ENCODE assay signal across 8 cellular contexts in genomic region chr19:54448774-54449700, GRCh38. TPM values are rescaled to one million over a fixed set of nuclear protein-coding genes. Genes with fewer than 3 reads are reported as not detected.
DNase-seq lines count a peak whose midpoint lies in the region; ATAC-seq, FAIRE-seq and TF ChIP-seq lines count a peak whose summit lies in the region.

Gene LENG8, plus strand, starts transcription at chr19:54449199. Its CDS starts 2,146 bp downstream, at chr19:54451345.

- H2AFZ ChIP-seq in OCI-LY7 (ENCODE audit: low read length), result peak within 1 kb of the TSS; percentile 68; the same call in 1 of the 2 replicates

- DNase-seq in D721Med (ENCODE audit: insufficient read length, low spot score) (peak; percentile 75), HuH-7.5 (ENCODE audit: low spot score) (peak; percentile 96), OCI-LY7 (ENCODE audit: low spot score) (peak; percentile 98), activated T-cell treated with anti-CD3 and anti-CD28 coated beads for 1 hour (ENCODE audit: low read depth) (peak; percentile 92), epidermal melanocyte (ENCODE audit: insufficient read length, low spot score) (peak; percentile 95), mucosa of descending colon (peak; percentile 98 to 99 (median 98))
- peak; percentile 92 for DNase-seq in stimulated activated CD8-positive, alpha-beta memory T cell treated with anti-CD3 and anti-CD28 coated beads, Interleukin-4, amount 100 ng/mL, for 24 hours (ENCODE audit: low read depth)

- POLR2A ChIA-PET in OCI-LY7 (lab: Charles Lee), result interaction anchor here (0.6 to 0.7 kb wide), 2 partner anchors 17 to 250 kb away, joined by 3 to 4 read pairs; no protein-coding TSS in a partner anchor

- H3K36me3 ChIP-seq in OCI-LY7 (ENCODE audit: insufficient read depth, low read length) (peaks cover 67% of the 10 kb centered on the region), mucosa of descending colon (ENCODE audit: low read depth) (peaks cover 1% of the 10 kb centered on the region)

- BruUV-seq in OCI-LY7 (replicated peaks; lab: Mats Ljungman, UMichigan), result no TSS peak

- no peak for FAIRE-seq in D721Med (lab: Jason Lieb, UNC)

- CTCF ChIA-PET in OCI-LY7 (lab: Charles Lee; ENCODE audit: unreplicated experiment), result no interaction called here

- H3K9me3 ChIP-seq in OCI-LY7 (ENCODE audit: low read length) (no peaks in the 10 kb centered on the region), mucosa of descending colon (no peaks in the 10 kb centered on the region)

- H3K4me3 ChIP-seq in OCI-LY7 (ENCODE audit: low read depth, low read length, poor library complexity, severe bottlenecking), result peak within 1 kb of the TSS; percentile 98
- peak within 1 kb of the TSS; percentile 79 for H3K4me3 ChIP-seq in mucosa of descending colon

- peaks cover 51% of the 10 kb centered on the region for H3K79me2 ChIP-seq in OCI-LY7 (ENCODE audit: insufficient read depth, low read depth, low read length)

- TF ChIP-seq CTCF in D721Med (IDR thresholded peaks at IDR 0.05; ENCODE audit: insufficient read depth, missing control alignments) (no peak), OCI-LY7 (conservative IDR thresholded peaks at IDR 0.05; ENCODE audit: low read length) (no peak), mucosa of descending colon (IDR thresholded peaks at IDR 0.05) (no peak)

- H3K27ac ChIP-seq in OCI-LY7 (ENCODE audit: low read depth, low read length, poor library complexity, severe bottlenecking), result peak within 1 kb of the TSS; percentile 72

- ATAC-seq in GM21526 (IDR thresholded peaks at IDR 0.05; ENCODE audit: low FRiP score, unreplicated experiment) (peak; percentile 85), mucosa of descending colon (peak; percentile 92)

- H3K9me2 ChIP-seq in OCI-LY7 (ENCODE audit: insufficient read depth, low read length), result no peaks in the 10 kb centered on the region

- H3K4me2 ChIP-seq in OCI-LY7 (ENCODE audit: low read length), result peak within 1 kb of the TSS; percentile 87

- peaks cover 26% of the 10 kb centered on the region for H3K4me1 ChIP-seq in OCI-LY7 (ENCODE audit: insufficient read depth, low read length, poor library complexity, severe bottlenecking)
- peaks cover 30% of the 10 kb centered on the region for H3K4me1 ChIP-seq in mucosa of descending colon (ENCODE audit: low read depth)

- H4K20me1 ChIP-seq in OCI-LY7 (ENCODE audit: insufficient read depth, low read length), result peaks cover 28% of the 10 kb centered on the region

- intact Hi-C loops in OCI-LY7 (cut with micrococcal nuclease; ENCODE audit: unreplicated experiment), result loop anchor here (1.0 kb wide), 1 partner anchor 15 kb away; no protein-coding TSS in a partner anchor
- intact Hi-C loops in mucosa of descending colon (cut with DNase I, micrococcal nuclease), result no loop called here

RNA-seq across cellular contexts. Expression of gene LENG8, which starts in this region (rescaled TPM):
- total RNA-seq in OCI-LY7 (2014; rRNA removed; shearing (Covaris generic)), result 55.7 and 63.2 TPM in 2 replicates
- total RNA-seq in OCI-LY7 (2022), result 137 and 170 TPM in 2 replicates
- total RNA-seq in mucosa of descending colon, result 100 to 1,000 TPM; 157 to 214 (median 199) TPM

Comparison
In these comparisons a context has a peak if more than half of its experiments do, and no peak if none do; other contexts are left out.
1. Peak in every context shown above with its lines: DNase-seq, ATAC-seq, H3K4me3 ChIP-seq and H3K27ac ChIP-seq.